Comparison of ENCODE assay signal across 9 cellular contexts in the genomic region with DNA sequence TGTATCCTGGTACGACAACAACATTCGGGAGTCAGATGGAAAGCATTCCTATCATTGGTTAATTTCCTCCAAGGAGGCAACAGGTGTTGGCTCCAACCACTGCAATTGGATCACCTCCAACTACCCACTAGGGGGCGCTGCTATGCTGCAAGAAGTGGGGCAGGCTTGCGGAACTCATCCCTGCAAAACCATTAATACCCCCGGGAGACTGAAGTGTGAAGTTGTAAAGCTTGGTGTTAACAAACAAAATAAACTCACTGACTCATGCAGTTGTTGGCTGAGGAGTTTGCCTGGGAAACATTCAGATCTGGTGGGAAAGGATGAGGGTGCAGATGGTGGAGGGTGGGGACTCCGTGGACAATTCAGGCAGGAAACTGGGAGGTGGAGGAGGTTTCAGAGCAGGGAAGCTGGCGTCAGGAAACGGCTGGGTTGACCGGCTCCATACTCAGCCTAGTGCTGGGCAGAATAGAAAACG.
DNase-seq lines count a peak whose midpoint lies in the region; ATAC-seq, FAIRE-seq and TF ChIP-seq lines count a peak whose summit lies in the region.
"Had no signal": no experiment of that assay in that cellular context is flagged by ENCODE, and none has a peak within 500 bp of the region (broad histone marks: within the 10 kb centered on the region; RNA-seq: fewer than 3 reads in every experiment).

No MANE protein-coding gene starts in this region.

- H3K27me3 ChIP-seq in Panc1 (ENCODE audit: control insufficient read depth, insufficient read depth, low read length): peaks cover 40% of the 10 kb centered on the region
- peaks cover 0 to 54% (median 29%) of the 10 kb centered on the region in 7 donors for H3K27me3 ChIP-seq in heart right ventricle

- no TSS peak for BruUV-seq in Panc1 (replicated peaks; lab: Mats Ljungman, UMichigan)

- no peak for FAIRE-seq in D721Med (lab: Jason Lieb, UNC)

- no peak overlapping the region for H3K27ac Mint-ChIP-seq in activated naive CD8-positive, alpha-beta T cell treated with anti-CD3 and anti-CD28 coated beads, Interleukin-2, amount 50 U/mL, for 24 hours
- H3K27ac Mint-ChIP-seq: T-helper 1 cell treated with Interleukin-12 subunit alpha and Interleukin-12 subunit beta and Interleukin-4 antibody, amounts not matched to agents 30 μg/mL and 1 μg/mL, for 36 hours had no signal

- ATAC-seq in Panc1: peak; percentile 85
- no peak for ATAC-seq in activated naive CD8-positive, alpha-beta T cell treated with anti-CD3 and anti-CD28 coated beads, Interleukin-2, amount 50 U/mL, for 24 hours
- ATAC-seq in heart right ventricle: peak; percentile 84 to 97 (median 93)
- ATAC-seq in HG02973 (IDR thresholded peaks at IDR 0.05; ENCODE audit: unreplicated experiment): no peak

- DNase-seq in D721Med (ENCODE audit: insufficient read length, low spot score) (no peak), HuH-7 (ENCODE audit: low spot score) (peak; percentile 52), Panc1 (ENCODE audit: low read depth, low spot score) (peak; percentile 30), heart right ventricle (peak; percentile 66 to 88), pulmonary artery endothelial cell (ENCODE audit: low read depth, low spot score) (peak; percentile 71), NCI-H128 (lab: John Stamatoyannopoulos, UW; ENCODE audit: unreplicated experiment) (no peak)
- DNase-seq in activated naive CD8-positive, alpha-beta T cell treated with anti-CD3 and anti-CD28 coated beads, Interleukin-2, amount 50 U/mL, for 24 hours: peak; percentile 70

- TF ChIP-seq CTCF in D721Med (IDR thresholded peaks at IDR 0.05; ENCODE audit: insufficient read depth, missing control alignments) (peak; percentile 87), Panc1 (IDR thresholded peaks at IDR 0.05) (peak; percentile 84), heart right ventricle (IDR thresholded peaks at IDR 0.05) (peak; percentile 83 to 95 (median 89))

- H3K36me3 ChIP-seq in Panc1 (ENCODE audit: control insufficient read depth, insufficient read depth, low read length) (no peaks in the 10 kb centered on the region), heart right ventricle (no peaks in the 10 kb centered on the region)

- no peaks in the 10 kb centered on the region for H3K4me1 Mint-ChIP-seq in activated naive CD8-positive, alpha-beta T cell treated with anti-CD3 and anti-CD28 coated beads, Interleukin-2, amount 50 U/mL, for 24 hours

- in situ Hi-C loops in Panc1 (cut with HindIII; ENCODE audit: low pct_unique_long_range_greater_than_20kb, low sequenced_read_pairs): no loop called here

- H3K4me3 Mint-ChIP-seq in activated naive CD8-positive, alpha-beta T cell treated with anti-CD3 and anti-CD28 coated beads, Interleukin-2, amount 50 U/mL, for 24 hours: no peak overlapping the region
- H3K4me3 Mint-ChIP-seq: T-helper 1 cell treated with Interleukin-12 subunit alpha and Interleukin-12 subunit beta and Interleukin-4 antibody, amounts not matched to agents 30 μg/mL and 1 μg/mL, for 36 hours had no signal

- 2 to 3% methylated on average over 10 of the region's 10 CpGs for WGBS in heart right ventricle, 2 donors

- H3K4me1 ChIP-seq in Panc1 (ENCODE audit: control insufficient read depth, insufficient read depth, low read length) (no peaks in the 10 kb centered on the region), heart right ventricle (peaks cover 0 to 18% (median 11%) of the 10 kb centered on the region in 9 donors)

- no peaks in the 10 kb centered on the region for H3K9me3 ChIP-seq in Panc1 (ENCODE audit: control insufficient read depth, insufficient read depth, low read depth, low read length)
- H3K9me3 ChIP-seq in heart right ventricle: peaks cover 0 to 17% (median 0%) of the 10 kb centered on the region in 11 donors

- H3K27ac ChIP-seq in Panc1 (ENCODE audit: low read length): no peak overlapping the region
- peak overlapping the region in 4 of 10 donors; percentile 25 to 64 (median 41) for H3K27ac ChIP-seq in heart right ventricle

- intact Hi-C loops in Panc1 (cut with micrococcal nuclease; ENCODE audit: unreplicated experiment): loop anchor here (2.0 kb wide), 1 partner anchor 162 kb away; no protein-coding TSS in a partner anchor
- intact Hi-C loops in heart right ventricle (cut with DNase I): loop anchor here in 7 of 10 donors (2.0 to 10.0 kb wide), 11 partner anchors 48 to 536 kb away; no protein-coding TSS in a partner anchor

- H3K27me3 Mint-ChIP-seq in activated naive CD8-positive, alpha-beta T cell treated with anti-CD3 and anti-CD28 coated beads, Interleukin-2, amount 50 U/mL, for 24 hours: peaks cover 28% of the 10 kb centered on the region

- POLR2A ChIA-PET in Panc1 (lab: Charles Lee): no interaction called here

- no peaks in the 10 kb centered on the region for H3K9me3 Mint-ChIP-seq in activated naive CD8-positive, alpha-beta T cell treated with anti-CD3 and anti-CD28 coated beads, Interleukin-2, amount 50 U/mL, for 24 hours
- H3K9me3 Mint-ChIP-seq: T-helper 1 cell treated with Interleukin-12 subunit alpha and Interleukin-12 subunit beta and Interleukin-4 antibody, amounts not matched to agents 30 μg/mL and 1 μg/mL, for 36 hours had no signal

- no peaks in the 10 kb centered on the region for H3K36me3 Mint-ChIP-seq in activated naive CD8-positive, alpha-beta T cell treated with anti-CD3 and anti-CD28 coated beads, Interleukin-2, amount 50 U/mL, for 24 hours (ENCODE audit: low read depth)

- CTCF ChIA-PET in Panc1 (lab: Charles Lee): interaction anchor here (1.1 kb wide), 1 partner anchor 15 kb away, joined by 5 read pairs; no protein-coding TSS in a partner anchor

- no peak overlapping the region for H3K4me3 ChIP-seq in Panc1 (ENCODE audit: low read depth in 2 of 2, low read length in 2 of 2)
- no peak overlapping the region for H3K4me3 ChIP-seq in heart right ventricle

Comparison
In these comparisons a context has a peak if more than half of its experiments do, and no peak if none do; other contexts are left out.
1. DNase-seq: peak in HuH-7 (single experiment), Panc1 (single experiment), activated naive CD8-positive, alpha-beta T cell treated with anti-CD3 and anti-CD28 coated beads, Interleukin-2, amount 50 U/mL, for 24 hours (single experiment), heart right ventricle (2 of 2) and pulmonary artery endothelial cell (single experiment); none in D721Med (single experiment) and NCI-H128 (single experiment).
2. ATAC-seq: peak in Panc1 (single experiment) and heart right ventricle (8 of 8); none in activated naive CD8-positive, alpha-beta T cell treated with anti-CD3 and anti-CD28 coated beads, Interleukin-2, amount 50 U/mL, for 24 hours (single experiment) and HG02973 (single experiment).
3. Peak in every context shown above with its lines, with median percentiles within 50 percentile points of each other: CTCF ChIP-seq.